Comparison of ENCODE assay signal across 8 cellular contexts in the genomic region with DNA sequence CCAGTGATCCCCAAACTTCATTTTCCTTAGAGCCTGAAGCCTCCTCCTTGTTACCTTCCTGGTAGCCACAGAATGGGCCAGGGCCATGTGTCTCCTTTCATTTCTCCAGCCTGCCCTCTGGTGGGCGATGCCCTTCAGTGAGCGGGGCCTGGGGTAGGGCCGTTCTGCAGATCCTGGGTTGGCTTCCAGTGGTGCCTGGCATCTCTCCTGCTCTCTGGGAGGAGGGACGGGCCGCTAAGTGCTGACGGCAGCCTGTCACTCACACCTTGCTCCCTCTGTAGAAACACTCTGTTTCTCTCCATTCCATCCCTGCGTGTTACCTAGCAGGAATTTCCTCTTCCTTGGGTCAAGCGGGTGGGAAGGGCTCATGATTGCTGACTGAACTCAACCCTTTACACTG.
A peak's percentile ranks its signal among the peaks of the same experiment; 100 is the strongest.
DNase-seq lines count a peak whose midpoint lies in the region; ATAC-seq, FAIRE-seq and TF ChIP-seq lines count a peak whose summit lies in the region.

No MANE protein-coding gene starts in this region.

- TF ChIP-seq RAD21 in liver (IDR thresholded peaks at IDR 0.05) = peak; percentile 78 to 83

- no peak overlapping the region for H3K9ac ChIP-seq in Karpas-422 (ENCODE audit: low read length)
- H3K9ac ChIP-seq in liver (ENCODE audit: low read depth in 1 of 2, low read length in 2 of 2) = no peak overlapping the region
- no peak overlapping the region for H3K9ac ChIP-seq in subcutaneous abdominal adipose tissue (ENCODE audit: low read length in 5 of 5)

- DNase-seq in NCI-H187 (lab: John Stamatoyannopoulos, UW) (peak; percentile 15 to 46), NCI-H187 treated with DMSO at 0.1 percent for 48 hours (lab: John Stamatoyannopoulos, UW) (no peak), Karpas-422 (peak; percentile 81), RCC 7860 (ENCODE audit: low spot score) (peak; percentile 53), choroid plexus epithelial cell (ENCODE audit: low read depth) (peak; percentile 82)

- peak; percentile 83 for TF ChIP-seq CTCF in choroid plexus epithelial cell (conservative IDR thresholded peaks at IDR 0.05; ENCODE audit: low read depth, low read length)
- TF ChIP-seq CTCF in liver (IDR thresholded peaks at IDR 0.05; ENCODE audit: low read depth, low read length, missing input control) = peak; percentile 55

- no peak for FAIRE-seq in RCC 7860 (lab: Jason Lieb, UNC)

- H3K27ac ChIP-seq in Karpas-422 (ENCODE audit: low read length) (no peak overlapping the region), liver (ENCODE audit: low read depth in 1 of 2, low read length in 2 of 2) (no peak overlapping the region), subcutaneous abdominal adipose tissue (ENCODE audit: low read depth, low read length) (peak overlapping the region; percentile 52)

- H3K9me2 ChIP-seq in Karpas-422 (replicated peaks; ENCODE audit: insufficient read depth, low read length) = no peaks in the 10 kb centered on the region

- no peaks in the 10 kb centered on the region for H3K36me3 ChIP-seq in Karpas-422 (ENCODE audit: insufficient read depth, low read length)
- no peaks in the 10 kb centered on the region for H3K36me3 ChIP-seq in liver (ENCODE audit: control insufficient read depth in 4 of 4, insufficient read depth in 3 of 4, low read depth in 1 of 4, low read length in 3 of 4)
- no peaks in the 10 kb centered on the region for H3K36me3 ChIP-seq in subcutaneous abdominal adipose tissue (ENCODE audit: control insufficient read depth in 5 of 5, insufficient read depth in 5 of 5, low read length in 5 of 5)

- WGBS in liver = 33% methylated on average over 8 of the region's 8 CpGs

- no peaks in the 10 kb centered on the region for H3K79me2 ChIP-seq in Karpas-422 (ENCODE audit: low read length)

- H4K20me1 ChIP-seq in Karpas-422 (ENCODE audit: insufficient read depth, low read depth, low read length) = no peaks in the 10 kb centered on the region

- H3K4me2 ChIP-seq in Karpas-422 (ENCODE audit: low read depth, low read length, poor library complexity, severe bottlenecking) = no peak overlapping the region

- H3K9me3 ChIP-seq in Karpas-422 (ENCODE audit: low read length) (no peaks in the 10 kb centered on the region), liver (ENCODE audit: control insufficient read depth in 4 of 4, low read length in 3 of 4) (no peaks in the 10 kb centered on the region), subcutaneous abdominal adipose tissue (ENCODE audit: control insufficient read depth in 5 of 5, low read length in 5 of 5) (no peaks in the 10 kb centered on the region)

- no peaks in the 10 kb centered on the region for H3K4me1 ChIP-seq in Karpas-422 (ENCODE audit: low read length)
- H3K4me1 ChIP-seq in liver (ENCODE audit: control insufficient read depth in 4 of 4, insufficient read depth in 4 of 4, low read length in 3 of 4) = peaks cover 0 to 4% (median 0%) of the 10 kb centered on the region in 4 donors
- peaks cover 10 to 51% (median 45%) of the 10 kb centered on the region in 5 donors for H3K4me1 ChIP-seq in subcutaneous abdominal adipose tissue (ENCODE audit: control insufficient read depth in 5 of 5, insufficient read depth in 5 of 5, low read length in 5 of 5)

- H3K27me3 ChIP-seq in Karpas-422 (ENCODE audit: low read length) = no peaks in the 10 kb centered on the region
- H3K27me3 ChIP-seq in liver (ENCODE audit: control insufficient read depth in 4 of 4, insufficient read depth in 4 of 4, low read length in 3 of 4) = peaks cover 0 to 3% (median 0%) of the 10 kb centered on the region in 4 donors
- H3K27me3 ChIP-seq in subcutaneous abdominal adipose tissue (ENCODE audit: control insufficient read depth in 5 of 5, insufficient read depth in 4 of 5, low read length in 5 of 5) = peaks cover 0 to 2% (median 0%) of the 10 kb centered on the region in 5 donors

- no peak for ATAC-seq in GM21737 (IDR thresholded peaks at IDR 0.05; ENCODE audit: unreplicated experiment)

- peak overlapping the region; percentile 64; the same call in 1 of the 2 replicates for H2AFZ ChIP-seq in Karpas-422 (ENCODE audit: low read length)

- H3K4me3 ChIP-seq in Karpas-422 (ENCODE audit: low read length) = no peak overlapping the region
- H3K4me3 ChIP-seq in choroid plexus epithelial cell (ENCODE audit: low read depth, low read length) = no peak overlapping the region
- H3K4me3 ChIP-seq in liver (ENCODE audit: low read depth in 1 of 3, low read length in 3 of 3) = no peak overlapping the region
- peak overlapping the region in 1 of 5 donors; percentile 20 for H3K4me3 ChIP-seq in subcutaneous abdominal adipose tissue (ENCODE audit: low read depth in 1 of 5, low read length in 5 of 5)

TF ChIP-seq in liver, 16 proteins besides CTCF, POLR2A, EP300 and RAD21:
- TF ChIP-seq ZBTB33 (IDR thresholded peaks at IDR 0.05) (no peak), RXRA (IDR thresholded peaks at IDR 0.05) (no peak), FOXA2 (IDR thresholded peaks at IDR 0.05) (no peak), EGR1 (IDR thresholded peaks at IDR 0.05; ENCODE audit: low read depth in 2 of 2) (no peak), TAF1 (conservative IDR thresholded peaks at IDR 0.05) (no peak), HNF4G (IDR thresholded peaks at IDR 0.05) (no peak), HNF4A (conservative IDR thresholded peaks at IDR 0.05) (no peak), GABPA (IDR thresholded peaks at IDR 0.05 in 1 of 2, conservative IDR thresholded peaks at IDR 0.05 in 1 of 2) (no peak), NR2F2 (IDR thresholded peaks at IDR 0.05) (no peak), SP1 (IDR thresholded peaks at IDR 0.05) (no peak), JUND (IDR thresholded peaks at IDR 0.05) (no peak), YY1 (IDR thresholded peaks at IDR 0.05) (no peak), FOXA1 (IDR thresholded peaks at IDR 0.05) (no peak)
- TF ChIP-seq, protein P1, sequence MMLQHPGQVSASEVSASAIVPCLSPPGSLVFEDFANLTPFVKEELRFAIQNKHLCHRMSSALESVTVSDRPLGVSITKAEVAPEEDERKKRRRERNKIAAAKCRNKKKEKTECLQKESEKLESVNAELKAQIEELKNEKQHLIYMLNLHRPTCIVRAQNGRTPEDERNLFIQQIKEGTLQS (IDR thresholded peaks at IDR 0.05) = no peak
- TF ChIP-seq, protein P2, sequence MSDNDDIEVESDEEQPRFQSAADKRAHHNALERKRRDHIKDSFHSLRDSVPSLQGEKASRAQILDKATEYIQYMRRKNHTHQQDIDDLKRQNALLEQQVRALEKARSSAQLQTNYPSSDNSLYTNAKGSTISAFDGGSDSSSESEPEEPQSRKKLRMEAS (IDR thresholded peaks at IDR 0.05) = no peak
- TF ChIP-seq, protein P3, sequence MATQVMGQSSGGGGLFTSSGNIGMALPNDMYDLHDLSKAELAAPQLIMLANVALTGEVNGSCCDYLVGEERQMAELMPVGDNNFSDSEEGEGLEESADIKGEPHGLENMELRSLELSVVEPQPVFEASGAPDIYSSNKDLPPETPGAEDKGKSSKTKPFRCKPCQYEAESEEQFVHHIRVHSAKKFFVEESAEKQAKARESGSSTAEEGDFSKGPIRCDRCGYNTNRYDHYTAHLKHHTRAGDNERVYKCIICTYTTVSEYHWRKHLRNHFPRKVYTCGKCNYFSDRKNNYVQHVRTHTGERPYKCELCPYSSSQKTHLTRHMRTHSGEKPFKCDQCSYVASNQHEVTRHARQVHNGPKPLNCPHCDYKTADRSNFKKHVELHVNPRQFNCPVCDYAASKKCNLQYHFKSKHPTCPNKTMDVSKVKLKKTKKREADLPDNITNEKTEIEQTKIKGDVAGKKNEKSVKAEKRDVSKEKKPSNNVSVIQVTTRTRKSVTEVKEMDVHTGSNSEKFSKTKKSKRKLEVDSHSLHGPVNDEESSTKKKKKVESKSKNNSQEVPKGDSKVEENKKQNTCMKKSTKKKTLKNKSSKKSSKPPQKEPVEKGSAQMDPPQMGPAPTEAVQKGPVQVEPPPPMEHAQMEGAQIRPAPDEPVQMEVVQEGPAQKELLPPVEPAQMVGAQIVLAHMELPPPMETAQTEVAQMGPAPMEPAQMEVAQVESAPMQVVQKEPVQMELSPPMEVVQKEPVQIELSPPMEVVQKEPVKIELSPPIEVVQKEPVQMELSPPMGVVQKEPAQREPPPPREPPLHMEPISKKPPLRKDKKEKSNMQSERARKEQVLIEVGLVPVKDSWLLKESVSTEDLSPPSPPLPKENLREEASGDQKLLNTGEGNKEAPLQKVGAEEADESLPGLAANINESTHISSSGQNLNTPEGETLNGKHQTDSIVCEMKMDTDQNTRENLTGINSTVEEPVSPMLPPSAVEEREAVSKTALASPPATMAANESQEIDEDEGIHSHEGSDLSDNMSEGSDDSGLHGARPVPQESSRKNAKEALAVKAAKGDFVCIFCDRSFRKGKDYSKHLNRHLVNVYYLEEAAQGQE (IDR thresholded peaks at IDR 0.05) = no peak
